In genomic region chr14:58639842-58640484, GRCh38 we compare ENCODE assay signal across 8 cellular contexts.
DNase-seq lines count a peak whose midpoint lies in the region; FAIRE-seq and TF ChIP-seq lines count a peak whose summit lies in the region.

No MANE protein-coding gene starts in this region.

- FAIRE-seq in D721Med (lab: Jason Lieb, UNC) = peak; percentile 90

- TF ChIP-seq CTCF in D721Med (IDR thresholded peaks at IDR 0.05; ENCODE audit: insufficient read depth, missing control alignments) = peak; percentile 84

- no peak for DNase-seq in D721Med (ENCODE audit: insufficient read length, low spot score)
- peak; percentile 35 for DNase-seq in HK-2 (ENCODE audit: unreplicated experiment)
- DNase-seq in NCI-H526 treated with DMSO at 0.1 percent for 48 hours (lab: John Stamatoyannopoulos, UW) = peak; percentile 75
- peak; percentile 47 to 74 for DNase-seq in cerebellar nuclear complex (lab: John Stamatoyannopoulos, UW)
- peak; percentile 75 for DNase-seq in kidney tubule cell (ENCODE audit: low spot score)
- peak; percentile 86 for DNase-seq in stromal cell of bone marrow (ENCODE audit: low read depth)
- no peak for DNase-seq in activated effector memory CD4-positive, alpha-beta T cell treated with anti-CD3 and anti-CD28 coated beads, Interleukin-2, amount 50 U/mL, for 16 hours
- no peak for DNase-seq in stimulated activated CD4-positive, alpha-beta T cell treated with anti-CD3 and anti-CD28 coated beads, Interleukin-4, amount 100 ng/mL, for 1 hour

Comparison
In these comparisons a context has a peak if more than half of its experiments do, and no peak if none do; other contexts are left out.
1. DNase-seq: peak in HK-2 (single experiment), NCI-H526 treated with DMSO at 0.1 percent for 48 hours (single experiment), cerebellar nuclear complex (2 of 2), kidney tubule cell (single experiment) and stromal cell of bone marrow (single experiment); none in D721Med (single experiment), activated effector memory CD4-positive, alpha-beta T cell treated with anti-CD3 and anti-CD28 coated beads, Interleukin-2, amount 50 U/mL, for 16 hours (single experiment) and stimulated activated CD4-positive, alpha-beta T cell treated with anti-CD3 and anti-CD28 coated beads, Interleukin-4, amount 100 ng/mL, for 1 hour (single experiment).